ENCODE assay signal across 14 cellular contexts in the genomic region with DNA sequence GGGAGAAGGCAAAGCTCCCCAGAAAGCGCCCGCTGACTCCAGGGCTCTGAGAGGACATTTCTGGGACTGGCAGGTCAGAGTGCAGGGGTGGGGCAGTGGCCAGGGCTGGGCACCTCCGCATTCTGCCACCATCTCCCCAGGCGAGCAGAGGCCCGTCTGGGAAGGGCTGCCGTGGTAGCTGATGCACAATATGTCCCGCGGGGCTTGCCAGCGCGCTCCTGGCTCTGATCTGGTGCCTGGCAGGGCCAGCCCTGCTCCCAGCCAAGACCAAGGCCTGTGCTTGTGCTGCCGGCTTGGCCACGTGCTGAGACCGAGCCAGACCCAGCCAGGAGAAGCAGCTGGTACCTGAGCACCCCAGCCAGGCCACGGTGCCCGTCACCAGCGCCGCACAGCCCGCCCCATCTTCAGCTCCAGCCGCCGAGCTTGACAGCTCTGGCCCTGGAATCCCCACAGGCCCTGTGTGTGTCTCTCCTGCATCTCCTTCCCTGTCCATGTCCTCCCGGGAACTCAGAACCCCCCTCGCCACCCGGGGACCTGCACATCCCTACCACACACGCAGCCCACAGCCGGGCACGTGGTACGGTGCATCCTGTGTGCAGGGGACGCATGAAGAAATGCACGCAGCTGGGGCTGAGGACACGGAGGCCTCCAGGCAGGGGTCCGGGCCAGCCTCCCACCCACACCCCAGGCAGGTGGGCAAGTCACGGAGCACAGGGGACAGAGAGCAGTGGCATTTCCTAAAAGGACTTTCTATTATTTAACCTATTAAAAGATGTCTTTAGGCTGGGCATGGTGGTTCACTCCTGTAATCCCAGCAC.
DNase-seq lines count a peak whose midpoint lies in the region; TF ChIP-seq lines count a peak whose summit lies in the region.
"Had no signal": no experiment of that assay in that cellular context is flagged by ENCODE, and none has a peak within 500 bp of the region (broad histone marks: within the 10 kb centered on the region; RNA-seq: fewer than 3 reads in every experiment).

No MANE protein-coding gene starts in this region.

- no peak overlapping the region for H2AFZ ChIP-seq in mammary epithelial cell (ENCODE audit: low read depth, low read length)

- no TSS peak for BruUV-seq in mammary epithelial cell (replicated peaks; lab: Mats Ljungman, UMichigan)

- H3K27ac ChIP-seq in mammary epithelial cell (ENCODE audit: insufficient read depth, low read depth, low read length) (no peak overlapping the region), stomach (peak overlapping the region in 2 of 5 donors; percentile 50 to 58)
- H3K27ac ChIP-seq: brain microvascular endothelial cell had no signal

- peak; percentile 54 for DNase-seq in NCI-H1092 (lab: John Stamatoyannopoulos, UW)
- DNase-seq in mammary epithelial cell: peak; percentile 2
- peak in 31 of 51 donors; percentile 10 to 72 (median 45) for DNase-seq in hypothalamus (lab: John Stamatoyannopoulos, UW)
- peak; percentile 90 for DNase-seq in stomach
- DNase-seq in NCI-H1930 (lab: John Stamatoyannopoulos, UW): no peak
- no peak for DNase-seq in SHP77 treated with DMSO at 0.1 percent for 48 hours (lab: John Stamatoyannopoulos, UW)
- DNase-seq in nephron progenitor cell: no peak
- DNase-seq: activated naive CD4-positive, alpha-beta T cell; brain microvascular endothelial cell; CD4-positive, CD25-positive, alpha-beta regulatory T cell; effector memory CD4-positive, alpha-beta T cell; MV-4-11; NCI-H226; stimulated activated naive CD8-positive, alpha-beta T cell treated with anti-CD3 and anti-CD28 coated beads, Interleukin-15, amount 100 ng/mL, for 72 hours had no signal

- TF ChIP-seq EP300 in stomach (IDR thresholded peaks at IDR 0.05): no peak

- TF ChIP-seq CTCF in mammary epithelial cell (conservative IDR thresholded peaks at IDR 0.05 in 1 of 2, IDR thresholded peaks at IDR 0.05 in 1 of 2; ENCODE audit: extremely low read depth in 1 of 2, insufficient read depth in 1 of 2, low read depth in 1 of 2, low read length in 2 of 2): no peak
- TF ChIP-seq CTCF in stomach (IDR thresholded peaks at IDR 0.05): no peak
- no peak for TF ChIP-seq CTCF in nephron progenitor cell (IDR thresholded peaks at IDR 0.05)

- peaks cover 17% of the 10 kb centered on the region for H3K9me3 Mint-ChIP-seq in nephron progenitor cell
- H3K9me3 Mint-ChIP-seq: stimulated activated naive CD8-positive, alpha-beta T cell treated with anti-CD3 and anti-CD28 coated beads, Interleukin-15, amount 100 ng/mL, for 72 hours had no signal

- dilution Hi-C loops in mammary epithelial cell (cut with HindIII; ENCODE audit: low sequenced_read_pairs): no loop called here

- no peaks in the 10 kb centered on the region for H3K36me3 ChIP-seq in mammary epithelial cell (ENCODE audit: insufficient read depth, low read length)
- H3K36me3 ChIP-seq in stomach: no peaks in the 10 kb centered on the region
- H3K36me3 ChIP-seq: brain microvascular endothelial cell had no signal

- intact Hi-C loops in mammary epithelial cell (cut with micrococcal nuclease) (no loop called here), stomach (cut with DNase I; ENCODE audit: low total_unique reads) (no loop called here)

- H3K9me3 ChIP-seq in mammary epithelial cell (replicated peaks; ENCODE audit: insufficient read depth, low read length) (no peaks in the 10 kb centered on the region), stomach (peaks cover 0 to 11% (median 5%) of the 10 kb centered on the region in 4 donors)

- H3K9ac ChIP-seq in mammary epithelial cell (ENCODE audit: insufficient read depth, low read length): no peak overlapping the region

- in situ Hi-C loops in mammary epithelial cell (cut with MboI; ENCODE audit: low sequenced_read_pairs in 2 of 2): no loop called here

- H3K79me2 ChIP-seq in mammary epithelial cell (ENCODE audit: insufficient read depth, low read length): no peaks in the 10 kb centered on the region

- H3K4me3 Mint-ChIP-seq in nephron progenitor cell: no peak overlapping the region
- H3K4me3 Mint-ChIP-seq: CD4-positive, CD25-positive, alpha-beta regulatory T cell; stimulated activated naive CD8-positive, alpha-beta T cell treated with anti-CD3 and anti-CD28 coated beads, Interleukin-15, amount 100 ng/mL, for 72 hours had no signal

- WGBS in mammary epithelial cell (ENCODE audit: low coverage, missing lambda C conversion rate): 11% methylated on average over 16 of the region's 32 CpGs
- WGBS in stomach, 5 donors: 52 to 70% (median 55%) methylated on average over 29 to 32 of the region's 32 CpGs

- H3K4me3 ChIP-seq in mammary epithelial cell (replicated peaks in 1 of 3; ENCODE audit: insufficient read depth in 1 of 3, low read depth in 2 of 3, low read length in 3 of 3) (no peak overlapping the region), stomach (no peak overlapping the region)

- H3K4me1 ChIP-seq in mammary epithelial cell (ENCODE audit: insufficient read depth, low read length) (no peaks in the 10 kb centered on the region), stomach (no peaks in the 10 kb centered on the region)

- H4K20me1 ChIP-seq in mammary epithelial cell (ENCODE audit: insufficient read depth, low read length): no peaks in the 10 kb centered on the region

- H3K27me3 ChIP-seq in mammary epithelial cell (ENCODE audit: insufficient read depth, low read length) (peaks cover 10% of the 10 kb centered on the region), stomach (peaks cover 0 to 47% (median 0%) of the 10 kb centered on the region in 3 donors)
- H3K27me3 ChIP-seq: brain microvascular endothelial cell had no signal

- no peaks in the 10 kb centered on the region for H3K36me3 Mint-ChIP-seq in nephron progenitor cell (ENCODE audit: low read depth)
- H3K36me3 Mint-ChIP-seq: CD4-positive, CD25-positive, alpha-beta regulatory T cell had no signal

- CTCF ChIA-PET in mammary epithelial cell (lab: Charles Lee; ENCODE audit: low non-redundant PET): no interaction called here

- H3K27me3 Mint-ChIP-seq in nephron progenitor cell (ENCODE audit: low read depth, poor library complexity): peaks cover 26% of the 10 kb centered on the region

- H3K4me1 Mint-ChIP-seq in nephron progenitor cell: no peaks in the 10 kb centered on the region
- H3K4me1 Mint-ChIP-seq: CD4-positive, CD25-positive, alpha-beta regulatory T cell; stimulated activated naive CD8-positive, alpha-beta T cell treated with anti-CD3 and anti-CD28 coated beads, Interleukin-15, amount 100 ng/mL, for 72 hours had no signal

- TF ChIP-seq POLR2A in stomach (IDR thresholded peaks at IDR 0.05): no peak

- H3K27ac Mint-ChIP-seq in nephron progenitor cell: no peak overlapping the region
- H3K27ac Mint-ChIP-seq: CD4-positive, CD25-positive, alpha-beta regulatory T cell had no signal

- H3K4me2 ChIP-seq in mammary epithelial cell (ENCODE audit: insufficient read depth, low read depth, low read length): no peak overlapping the region

Comparison
In these comparisons a context has a peak if more than half of its experiments do, and no peak if none do; other contexts are left out.
1. DNase-seq: peak in NCI-H1092 (single experiment), mammary epithelial cell (single experiment), hypothalamus (31 of 51) and stomach (single experiment); none in NCI-H1930 (0 of 2), SHP77 treated with DMSO at 0.1 percent for 48 hours (single experiment) and nephron progenitor cell (single experiment).